20 cellular contexts compared by ENCODE assay signal in genomic region chr7:94286111-94286510, GRCh38.
DNase-seq lines count a peak whose midpoint lies in the region; ATAC-seq and TF ChIP-seq lines count a peak whose summit lies in the region.
"Had no signal": no experiment of that assay in that cellular context is flagged by ENCODE, and none has a peak within 500 bp of the region (broad histone marks: within the 10 kb centered on the region; RNA-seq: fewer than 3 reads in every experiment).

No MANE protein-coding gene starts in this region.

- no peaks in the 10 kb centered on the region for H4K20me1 ChIP-seq in GM23248 (ENCODE audit: insufficient read depth)

- WGBS in GM23248 (ENCODE audit: low coverage in 1 of 2, low lambda C conversion rate in 2 of 2, missing lambda C conversion rate in 2 of 2), 2 experiments = 30 to 35% methylated on average over 1 of the region's 1 CpG

- no peak overlapping the region for H3K4me3 Mint-ChIP-seq in osteocyte (ENCODE audit: unreplicated experiment)

- no peak overlapping the region for H3K27ac ChIP-seq in GM23248
- H3K27ac ChIP-seq: A549, PC-9 had no signal

- H2AFZ ChIP-seq in GM23248 = no peak overlapping the region
- H2AFZ ChIP-seq: PC-9 had no signal

- in situ Hi-C loops in GM23248 (cut with MboI) = loop anchor here (25.0 kb wide), 2 partner anchors 726 to 951 kb away; no protein-coding TSS in a partner anchor

- intact Hi-C loops in posterior vena cava (cut with DNase I) = no loop called here

- no peak for TF ChIP-seq CTCF in fibroblast of mammary gland (conservative IDR thresholded peaks at IDR 0.05; ENCODE audit: control insufficient read depth, insufficient read depth, low read depth, low read length)
- no peak for TF ChIP-seq CTCF in osteocyte (IDR thresholded peaks at IDR 0.05)

- H3K36me3 Mint-ChIP-seq in osteocyte (ENCODE audit: unreplicated experiment) = peaks cover 2% of the 10 kb centered on the region

- H3K27me3 Mint-ChIP-seq in osteocyte (ENCODE audit: unreplicated experiment) = no peaks in the 10 kb centered on the region

- peaks cover 10% of the 10 kb centered on the region for H3F3A ChIP-seq in GM23248 (ENCODE audit: insufficient read depth)

- H3K4me1 ChIP-seq in GM23248 (ENCODE audit: insufficient read depth) = peaks cover 8% of the 10 kb centered on the region; the same call in 1 of the 2 replicates
- H3K4me1 ChIP-seq: BE2C had no signal

- H3K9me3 Mint-ChIP-seq in osteocyte (ENCODE audit: unreplicated experiment) = no peaks in the 10 kb centered on the region

- no peak overlapping the region for H3K4me3 ChIP-seq in GM23248
- H3K4me3 ChIP-seq in fibroblast of mammary gland (ENCODE audit: control insufficient read depth, low read depth, low read length) = no peak overlapping the region
- H3K4me3 ChIP-seq: A549, MG63, PC-9 had no signal

- H3K27ac Mint-ChIP-seq in osteocyte (ENCODE audit: unreplicated experiment) = peak overlapping the region; percentile 5

- H3K79me2 ChIP-seq in GM23248 (ENCODE audit: insufficient read depth) = peaks cover 19% of the 10 kb centered on the region

- no peak overlapping the region for H3K9ac ChIP-seq in GM23248

- peak; percentile 39 for DNase-seq in GM23248
- peak; percentile 55 for DNase-seq in amniotic epithelial cell (ENCODE audit: low read depth)
- peak; percentile 46 for DNase-seq in fibroblast of mammary gland (ENCODE audit: low read depth)
- DNase-seq in osteocyte (ENCODE audit: extremely low spot score, unreplicated experiment) = no peak
- DNase-seq in NCI-H510A treated with DMSO at 0.1 percent for 48 hours (lab: John Stamatoyannopoulos, UW) = no peak
- no peak for DNase-seq in posterior vena cava (ENCODE audit: low spot score)
- DNase-seq: BE2C, DMS53, EL, Karpas-422, MG63, NCI-H1417, NCI-H1694 treated with DMSO at 0.1 percent for 48 hours, NCI-H446, NCI-H69, PC-9, RPMI8226, SHP77 treated with DMSO at 0.1 percent for 48 hours had no signal

- ATAC-seq in GM18520 (IDR thresholded peaks at IDR 0.05; ENCODE audit: unreplicated experiment) = no peak
- ATAC-seq: A549 had no signal

- no peaks in the 10 kb centered on the region for H3K27me3 ChIP-seq in GM23248 (replicated peaks; ENCODE audit: insufficient read depth)
- H3K27me3 ChIP-seq: MG63 had no signal

- H3K9me2 ChIP-seq in GM23248 (ENCODE audit: insufficient read depth) = no peaks in the 10 kb centered on the region

- no peaks in the 10 kb centered on the region for H3K36me3 ChIP-seq in GM23248 (ENCODE audit: low read depth)
- H3K36me3 ChIP-seq: BE2C, MG63 had no signal

- peaks cover 58% of the 10 kb centered on the region for H3K4me1 Mint-ChIP-seq in osteocyte (ENCODE audit: unreplicated experiment)

- no peak overlapping the region for H3K4me2 ChIP-seq in GM23248 (ENCODE audit: unreplicated experiment)
- H3K4me2 ChIP-seq: A549, PC-9 had no signal

- H3K9me3 ChIP-seq in GM23248 (ENCODE audit: low read depth) = no peaks in the 10 kb centered on the region
- H3K9me3 ChIP-seq: A549, BE2C, MG63 had no signal

Comparison
In these comparisons a context has a peak if more than half of its experiments do, and no peak if none do; other contexts are left out.
1. DNase-seq: peak in GM23248 (single experiment), amniotic epithelial cell (single experiment) and fibroblast of mammary gland (single experiment); none in osteocyte (single experiment), NCI-H510A treated with DMSO at 0.1 percent for 48 hours (single experiment) and posterior vena cava (single experiment).